ENCODE assay signal across 23 cellular contexts in genomic region chr5:7667216-7667767, GRCh38.
DNase-seq lines count a peak whose midpoint lies in the region; ATAC-seq and TF ChIP-seq lines count a peak whose summit lies in the region.
"Had no signal": no experiment of that assay in that cellular context is flagged by ENCODE, and none has a peak within 500 bp of the region (broad histone marks: within the 10 kb centered on the region; RNA-seq: fewer than 3 reads in every experiment).

No MANE protein-coding gene starts in this region.

- peaks cover 2% of the 10 kb centered on the region for H3K9me3 ChIP-seq in RWPE2 (ENCODE audit: severe bottlenecking)
- no peaks in the 10 kb centered on the region for H3K9me3 ChIP-seq in trophoblast cell (ENCODE audit: insufficient read depth, low read depth, low read length)
- H3K9me3 ChIP-seq: A549, BE2C had no signal

- no peak overlapping the region for H2AFZ ChIP-seq in trophoblast cell (ENCODE audit: insufficient read depth, low read length, poor library complexity)

- no CpG with 5 or more reads among the region's 5 CpGs for WGBS in trophoblast cell (ENCODE audit: extremely low coverage, insufficient coverage, insufficient read length)

- H3K9me3 Mint-ChIP-seq in HFFc6: peaks cover 36% of the 10 kb centered on the region

- H3K27ac ChIP-seq in RWPE2 (ENCODE audit: poor library complexity, severe bottlenecking): peak overlapping the region; percentile 32
- no peak overlapping the region for H3K27ac ChIP-seq in trophoblast cell (ENCODE audit: low read depth, low read length)
- H3K27ac ChIP-seq: A549, KMS-11, SK-N-MC had no signal

- TF ChIP-seq CTCF in HFFc6 (IDR thresholded peaks at IDR 0.05): no peak
- TF ChIP-seq CTCF in RWPE2 (IDR thresholded peaks at IDR 0.05; ENCODE audit: poor library complexity, severe bottlenecking): no peak
- no peak for TF ChIP-seq CTCF in epithelial cell of esophagus (IDR thresholded peaks at IDR 0.05; ENCODE audit: insufficient read depth, low read depth, low read length, missing control alignments)

- no peak overlapping the region for H4K12ac ChIP-seq in trophoblast cell (ENCODE audit: low read depth, low read length)

- H3K23ac ChIP-seq in trophoblast cell (ENCODE audit: low read length): no peak overlapping the region

- no peak overlapping the region for H3K27ac Mint-ChIP-seq in HFFc6
- H3K27ac Mint-ChIP-seq: CD4-positive, CD25-positive, alpha-beta regulatory T cell had no signal

- H3K27me3 ChIP-seq in RWPE2 (ENCODE audit: insufficient read depth, poor library complexity, severe bottlenecking) (no peaks in the 10 kb centered on the region), trophoblast cell (ENCODE audit: insufficient read depth, low read length) (no peaks in the 10 kb centered on the region)
- H3K27me3 ChIP-seq: BE2C had no signal

- H3K36me3 Mint-ChIP-seq in HFFc6 (ENCODE audit: low read depth): peaks cover 4% of the 10 kb centered on the region; the same call in 1 of the 2 replicates
- H3K36me3 Mint-ChIP-seq: CD4-positive, CD25-positive, alpha-beta regulatory T cell had no signal

- H3K79me2 ChIP-seq in trophoblast cell (ENCODE audit: control insufficient read depth, insufficient read depth, low read length, poor library complexity): no peaks in the 10 kb centered on the region

- no peaks in the 10 kb centered on the region for H3K79me1 ChIP-seq in trophoblast cell (ENCODE audit: low read length)

- no peak overlapping the region for H2AK5ac ChIP-seq in trophoblast cell (ENCODE audit: low read length)

- peak overlapping the region; percentile 16; the same call in 1 of the 2 replicates for H3K4me3 Mint-ChIP-seq in HFFc6
- H3K4me3 Mint-ChIP-seq: CD4-positive, CD25-positive, alpha-beta regulatory T cell had no signal

- H2BK5ac ChIP-seq in trophoblast cell (ENCODE audit: low read depth, low read length, poor library complexity): no peak overlapping the region

- no peak overlapping the region for H3K4me2 ChIP-seq in trophoblast cell (ENCODE audit: low read length)
- H3K4me2 ChIP-seq: A549, KMS-11 had no signal

- no peak overlapping the region for H3K14ac ChIP-seq in trophoblast cell (ENCODE audit: low read length)

- H3K4me3 ChIP-seq in RWPE2 (ENCODE audit: severe bottlenecking) (no peak overlapping the region), epithelial cell of esophagus (ENCODE audit: low read length) (no peak overlapping the region), trophoblast cell (ENCODE audit: low read depth, low read length) (no peak overlapping the region)
- H3K4me3 ChIP-seq: A549, SK-N-MC had no signal

- no peak overlapping the region for H4K91ac ChIP-seq in trophoblast cell (ENCODE audit: low read depth, low read length)

- peak; percentile 90 for ATAC-seq in RWPE2 (ENCODE audit: low read depth)
- ATAC-seq: A549, HCT116, PC-3 had no signal

- H3K18ac ChIP-seq in trophoblast cell (ENCODE audit: low read length): no peak overlapping the region

- H3K36me3 ChIP-seq in RWPE2 (ENCODE audit: low read depth) (no peaks in the 10 kb centered on the region), trophoblast cell (ENCODE audit: control insufficient read depth in 1 of 2, insufficient read depth in 2 of 2, low read length in 2 of 2) (no peaks in the 10 kb centered on the region)
- H3K36me3 ChIP-seq: BE2C had no signal

- H3K9ac ChIP-seq in trophoblast cell (ENCODE audit: low read length): no peak overlapping the region
- H3K9ac ChIP-seq: KMS-11 had no signal

- H4K8ac ChIP-seq in trophoblast cell (ENCODE audit: low read depth, low read length): no peak overlapping the region

- H3K4me1 ChIP-seq in RWPE2 (ENCODE audit: insufficient read depth, poor library complexity, severe bottlenecking): peaks cover 5% of the 10 kb centered on the region
- peaks cover 0 to 2% of the 10 kb centered on the region in 2 experiments for H3K4me1 ChIP-seq in trophoblast cell (ENCODE audit: control insufficient read depth in 1 of 2, insufficient read depth in 2 of 2, low read length in 2 of 2)
- H3K4me1 ChIP-seq: A549, BE2C had no signal

- H3K4ac ChIP-seq in trophoblast cell (ENCODE audit: low read depth, low read length): no peak overlapping the region

- H3K27me3 Mint-ChIP-seq in HFFc6 (ENCODE audit: insufficient read depth): no peaks in the 10 kb centered on the region; the same call in 1 of the 2 replicates
- H3K27me3 Mint-ChIP-seq: CD4-positive, CD25-positive, alpha-beta regulatory T cell had no signal

- 0 out of 2 replicates have a peak, but pooled peaks cover 4% of the 10 kb centered on the region for H3K4me1 Mint-ChIP-seq in HFFc6 (ENCODE audit: low read depth)

- DNase-seq in HFFc6 (no peak), RWPE2 (ENCODE audit: low spot score) (no peak), epithelial cell of esophagus (ENCODE audit: low read depth) (peak; percentile 45), trophoblast cell (peak; percentile 62 to 87), superior temporal gyrus (ENCODE audit: extremely low spot score) (no peak), NCI-H1436 (lab: John Stamatoyannopoulos, UW) (no peak), COLO668 (lab: John Stamatoyannopoulos, UW; ENCODE audit: unreplicated experiment) (no peak)
- DNase-seq: BE2C; CD4-positive, CD25-positive, alpha-beta regulatory T cell; COR-L47; DMS79; IMR-90; NCI-H1105; NCI-H2029 treated with DMSO at 0.1 percent for 48 hours; NCI-H2171 treated with DMSO at 0.1 percent for 48 hours; NCI-H446; NCI-H526; PC-3; SHP77 treated with DMSO at 0.1 percent for 48 hours had no signal

- H2BK120ac ChIP-seq in trophoblast cell (ENCODE audit: insufficient read depth, low read length, poor library complexity): no peak overlapping the region

- H2BK12ac ChIP-seq in trophoblast cell (ENCODE audit: low read length): no peak overlapping the region

Comparison
In these comparisons a context has a peak if more than half of its experiments do, and no peak if none do; other contexts are left out.
1. DNase-seq: peak in epithelial cell of esophagus (single experiment) and trophoblast cell (2 of 2); none in HFFc6 (single experiment), RWPE2 (single experiment), superior temporal gyrus (single experiment), NCI-H1436 (single experiment) and COLO668 (single experiment).